ENCODE assay signal across 9 cellular contexts in the genomic region with DNA sequence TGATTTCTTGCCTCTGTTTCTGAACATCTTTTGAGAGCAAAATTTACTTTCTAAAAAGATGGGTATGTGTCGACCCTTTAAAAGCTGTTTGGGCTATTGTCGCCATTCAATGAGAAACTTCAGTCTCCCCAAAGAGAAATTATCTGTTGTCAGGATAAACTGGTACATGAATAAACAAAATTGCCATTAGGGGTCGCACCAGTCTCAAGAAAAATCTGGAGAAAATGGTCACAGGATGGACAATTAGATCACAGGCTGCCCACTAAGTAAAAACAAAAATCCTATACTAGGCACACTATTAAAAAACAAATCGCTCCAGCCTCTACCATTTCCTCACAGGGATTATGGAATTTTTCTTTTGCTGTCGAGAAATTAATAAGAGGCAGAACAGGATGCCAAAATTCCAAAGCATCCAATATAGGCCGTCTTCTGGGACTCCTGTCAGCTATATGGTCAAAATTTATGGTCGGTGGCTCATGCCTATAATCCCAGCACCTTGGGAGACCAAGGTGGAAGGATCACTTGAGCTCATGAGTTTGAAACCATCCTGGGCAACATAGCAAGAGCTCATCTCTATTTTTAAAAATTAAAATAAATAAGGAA. TPM values are rescaled to one million over a fixed set of nuclear protein-coding genes. Genes with fewer than 3 reads are reported as not detected.
A peak's percentile ranks its signal among the peaks of the same experiment; 100 is the strongest.
DNase-seq lines count a peak whose midpoint lies in the region; ATAC-seq, FAIRE-seq and TF ChIP-seq lines count a peak whose summit lies in the region.
"Had no signal": no experiment of that assay in that cellular context is flagged by ENCODE, and none has a peak within 500 bp of the region (broad histone marks: within the 10 kb centered on the region; RNA-seq: fewer than 3 reads in every experiment).

No MANE protein-coding gene starts in this region.

- no peak overlapping the region for H4K91ac ChIP-seq in H9 (ENCODE audit: insufficient read length, low read depth, low read length)

- peaks cover 28% of the 10 kb centered on the region for H3K27me3 ChIP-seq in CD4-positive, alpha-beta T cell (ENCODE audit: control insufficient read depth, insufficient read depth, low read length)
- H3K27me3 ChIP-seq in H9 (ENCODE audit: insufficient read depth, low read length) (peaks cover 17% of the 10 kb centered on the region; the same call in 1 of the 2 replicates), endothelial cell of umbilical vein (ENCODE audit: control insufficient read depth in 2 of 2, insufficient read depth in 2 of 2, low read length in 2 of 2) (peaks cover 29 to 32% of the 10 kb centered on the region in 2 experiments)

- H3K9ac ChIP-seq in H9 (ENCODE audit: extremely low read depth, insufficient read length, low read length) (no peak overlapping the region), endothelial cell of umbilical vein (replicated peaks; ENCODE audit: extremely low read depth, insufficient read depth, low read length) (no peak overlapping the region)

- H2BK120ac ChIP-seq in H9 (ENCODE audit: low read depth, low read length, poor library complexity, severe bottlenecking) = no peak overlapping the region

- H3K4me2 ChIP-seq in H9 (ENCODE audit: insufficient read depth, insufficient read length, low read length) (no peak overlapping the region), endothelial cell of umbilical vein (ENCODE audit: insufficient read depth, low read length) (no peak overlapping the region)

- peaks cover 42% of the 10 kb centered on the region for H3K27me3 Mint-ChIP-seq in CD4-positive, alpha-beta T cell
- H3K27me3 Mint-ChIP-seq in H9 (ENCODE audit: low read depth) = peaks cover 64% of the 10 kb centered on the region
- H3K27me3 Mint-ChIP-seq in neural crest cell (ENCODE audit: low read depth) = peaks cover 87% of the 10 kb centered on the region

- H3K9me3 Mint-ChIP-seq in CD4-positive, alpha-beta T cell = no peaks in the 10 kb centered on the region
- H3K9me3 Mint-ChIP-seq in H9 (no peaks in the 10 kb centered on the region), neural crest cell (no peaks in the 10 kb centered on the region)

- H4K8ac ChIP-seq in H9 (replicated peaks; ENCODE audit: insufficient read length, low read depth, low read length) = no peak overlapping the region

- H3K14ac ChIP-seq in H9 (ENCODE audit: insufficient read depth, low read length) = no peak overlapping the region

- peaks cover 44% of the 10 kb centered on the region for H3K4me1 Mint-ChIP-seq in CD4-positive, alpha-beta T cell (ENCODE audit: low read depth)
- peaks cover 13 to 14% of the 10 kb centered on the region in 2 experiments for H3K4me1 Mint-ChIP-seq in H9
- no peaks in the 10 kb centered on the region for H3K4me1 Mint-ChIP-seq in neural crest cell

- intact Hi-C loops in CD4-positive, alpha-beta T cell (cut with DNase I, micrococcal nuclease) = loop anchor here (1.0 to 5.0 kb wide), 9 partner anchors 49 to 599 kb away; a partner anchor contains a TSS
- intact Hi-C loops in endothelial cell of umbilical vein (cut with micrococcal nuclease) = loop anchor here (1.0 to 10.0 kb wide), 8 partner anchors 49 to 601 kb away; a partner anchor contains a TSS

- H2BK5ac ChIP-seq in H9 (ENCODE audit: insufficient read length, low read length) = no peak overlapping the region

- no peaks in the 10 kb centered on the region for H3K36me3 Mint-ChIP-seq in CD4-positive, alpha-beta T cell (ENCODE audit: low read depth)
- no peaks in the 10 kb centered on the region for H3K36me3 Mint-ChIP-seq in H9 (ENCODE audit: insufficient read depth in 1 of 3, low read depth in 3 of 3)
- no peaks in the 10 kb centered on the region for H3K36me3 Mint-ChIP-seq in neural crest cell (ENCODE audit: low read depth)

- H3K4ac ChIP-seq in H9 (ENCODE audit: low read depth, low read length) = no peak overlapping the region

- POLR2A ChIA-PET in CD4-positive, alpha-beta T cell (lab: Charles Lee) = interaction anchor here (0.6 to 3.3 kb wide), 7 partner anchors 34 to 132 kb away, joined by 3 to 21 read pairs (median 7); a partner anchor contains a TSS
- POLR2A ChIA-PET in endothelial cell of umbilical vein (lab: Charles Lee) = interaction anchor here (3.3 kb wide), 1 partner anchor 49 kb away, joined by 10 read pairs; no protein-coding TSS in a partner anchor

- no peak for TF ChIP-seq POLR2A in endothelial cell of umbilical vein (IDR thresholded peaks at IDR 0.05; ENCODE audit: low read depth, low read length)

- no peaks in the 10 kb centered on the region for H3K79me2 ChIP-seq in H9 (ENCODE audit: insufficient read depth, low read length)
- no peaks in the 10 kb centered on the region for H3K79me2 ChIP-seq in endothelial cell of umbilical vein (ENCODE audit: control insufficient read depth, insufficient read depth, low read length)

- H4K20me1 ChIP-seq in H9 (ENCODE audit: control insufficient read depth, insufficient read depth, insufficient read length) = no peaks in the 10 kb centered on the region
- no peaks in the 10 kb centered on the region for H4K20me1 ChIP-seq in endothelial cell of umbilical vein (replicated peaks; ENCODE audit: control insufficient read depth, extremely low read depth, insufficient read depth, low read length)

- peaks cover 2% of the 10 kb centered on the region for H3K23me2 ChIP-seq in H9 (ENCODE audit: insufficient read length, low read depth, low read length, poor library complexity, severe bottlenecking)

- H3K4me1 ChIP-seq in H9 (ENCODE audit: insufficient read depth, low read length) (no peaks in the 10 kb centered on the region), endothelial cell of umbilical vein (ENCODE audit: control insufficient read depth, extremely low read depth, insufficient read depth, low read length) (peaks cover 11% of the 10 kb centered on the region)

- peak in 1 of 10 experiments; percentile 17 for DNase-seq in CD4-positive, alpha-beta T cell
- DNase-seq in H9 (no peak), RCC 7860 (ENCODE audit: low spot score) (peak; percentile 28), endothelial cell of umbilical vein (ENCODE audit: low read depth, low spot score) (peak; percentile 84), neural crest cell (ENCODE audit: low read depth, low spot score) (peak; percentile 51), ecto neural progenitor cell (ENCODE audit: low spot score) (no peak)

- H2BK15ac ChIP-seq in H9 (ENCODE audit: low read depth, low read length) = no peak overlapping the region

- dilution Hi-C loops in endothelial cell of umbilical vein (cut with MboI; ENCODE audit: extremely low pct_ligation_motif_present, low sequenced_read_pairs) = no loop called here

- FAIRE-seq in RCC 7860 (lab: Jason Lieb, UNC) (peak; percentile 42), endothelial cell of umbilical vein (lab: Jason Lieb, UNC) (peak; percentile 94)

- no peak overlapping the region for H3K56ac ChIP-seq in H9 (ENCODE audit: insufficient read length, low read depth, low read length)

- H2AK5ac ChIP-seq in H9 (ENCODE audit: insufficient read length, low read length) = no peak overlapping the region

- H3K27ac Mint-ChIP-seq in CD4-positive, alpha-beta T cell = no peak overlapping the region
- H3K27ac Mint-ChIP-seq in H9 (no peak overlapping the region), neural crest cell (ENCODE audit: unreplicated experiment) (no peak overlapping the region)

- no peaks in the 10 kb centered on the region for H3K36me3 ChIP-seq in endothelial cell of umbilical vein (ENCODE audit: control insufficient read depth in 2 of 2, extremely low read depth in 1 of 2, insufficient read depth in 2 of 2, low read length in 2 of 2)
- H3K36me3 ChIP-seq: SJSA1 had no signal

- no peaks in the 10 kb centered on the region for H3K9me1 ChIP-seq in endothelial cell of umbilical vein (replicated peaks; ENCODE audit: control insufficient read depth, extremely low read depth, insufficient read depth, low read length)

- WGBS in H9 (ENCODE audit: extremely low coverage, insufficient read length, low lambda C conversion rate) = no CpG with 5 or more reads among the region's 7 CpGs

- no peak overlapping the region for H4K5ac ChIP-seq in H9 (ENCODE audit: insufficient read length, low read depth, low read length)

- H3K18ac ChIP-seq in H9 (ENCODE audit: insufficient read length, low read depth, low read length) = no peak overlapping the region

- H2BK20ac ChIP-seq in H9 (ENCODE audit: low read depth, low read length, poor library complexity, severe bottlenecking) = no peak overlapping the region

- CTCF ChIA-PET in CD4-positive, alpha-beta T cell (lab: Charles Lee) = interaction anchor here (1.0 to 7.3 kb wide), 12 partner anchors 10 to 247 kb away, joined by 3 to 144 read pairs (median 4); a partner anchor contains a TSS
- CTCF ChIA-PET in endothelial cell of umbilical vein (lab: Charles Lee) = interaction anchor here (0.8 to 9.8 kb wide), 19 partner anchors 10 to 603 kb away, joined by 3 to 522 read pairs (median 6); a partner anchor contains a TSS

- H3K9me3 ChIP-seq in CD4-positive, alpha-beta T cell (ENCODE audit: control insufficient read depth, low read length) = no peaks in the 10 kb centered on the region
- no peaks in the 10 kb centered on the region for H3K9me3 ChIP-seq in H9 (ENCODE audit: control insufficient read depth, low read depth, low read length)
- no peaks in the 10 kb centered on the region for H3K9me3 ChIP-seq in endothelial cell of umbilical vein (replicated peaks; ENCODE audit: control insufficient read depth, insufficient read depth, low read length)
- H3K9me3 ChIP-seq: SJSA1 had no signal

- no peak overlapping the region for H3K27ac ChIP-seq in CD4-positive, alpha-beta T cell (ENCODE audit: low read depth, low read length)
- H3K27ac ChIP-seq in H9 (ENCODE audit: insufficient read length, low read depth, low read length) (no peak overlapping the region), endothelial cell of umbilical vein (ENCODE audit: insufficient read depth, low read depth, low read length) (no peak overlapping the region)
- H3K27ac ChIP-seq: SJSA1 had no signal

- BruUV-seq in endothelial cell of umbilical vein (replicated peaks; lab: Mats Ljungman, UMichigan) = no TSS peak

- no peak for ATAC-seq in CD4-positive, alpha-beta T cell (ENCODE audit: poor library complexity)
- ATAC-seq in GM21825 (IDR thresholded peaks at IDR 0.05; ENCODE audit: unreplicated experiment) (no peak), HG03354 (IDR thresholded peaks at IDR 0.05; ENCODE audit: poor library complexity, severe bottlenecking, unreplicated experiment) (no peak)

- H3K79me1 ChIP-seq in H9 (ENCODE audit: insufficient read depth, low read depth, low read length, poor library complexity, severe bottlenecking) = no peaks in the 10 kb centered on the region

- TF ChIP-seq CTCF in CD4-positive, alpha-beta T cell (IDR thresholded peaks at IDR 0.05) = peak; percentile 94
- TF ChIP-seq CTCF in H9 (conservative IDR thresholded peaks at IDR 0.05) (peak; percentile 68), endothelial cell of umbilical vein (IDR thresholded peaks at IDR 0.05; ENCODE audit: extremely low read depth in 1 of 2, insufficient read depth in 1 of 2, low read depth in 1 of 2, low read length in 2 of 2) (peak; percentile 36 to 40), neural crest cell (conservative IDR thresholded peaks at IDR 0.05) (peak; percentile 73)

- no peak overlapping the region for H3K4me3 ChIP-seq in endothelial cell of umbilical vein (replicated peaks in 1 of 3; ENCODE audit: insufficient read depth in 1 of 3, low read depth in 1 of 3, low read length in 3 of 3)
- H3K4me3 ChIP-seq: SJSA1 had no signal

- H2BK12ac ChIP-seq in H9 (ENCODE audit: insufficient read length, low read depth, low read length) = no peak overlapping the region

- H3K23ac ChIP-seq in H9 (ENCODE audit: insufficient read length, low read depth, low read length) = no peak overlapping the region

- H3K4me3 Mint-ChIP-seq in CD4-positive, alpha-beta T cell = no peak overlapping the region
- H3K4me3 Mint-ChIP-seq in H9 (no peak overlapping the region), neural crest cell (no peak overlapping the region)

- no peak overlapping the region for H3T11ph ChIP-seq in H9 (ENCODE audit: low read length)

- no peak overlapping the region for H2AFZ ChIP-seq in H9 (ENCODE audit: low read length)
- no peak overlapping the region for H2AFZ ChIP-seq in endothelial cell of umbilical vein (ENCODE audit: low read depth, low read length)

RNA-seq across cellular contexts. Expression of a gene that starts 5.5 kb away (rescaled TPM):
- total RNA-seq in CD4-positive, alpha-beta T cell = 1,000 to 10,000 TPM; 1,136 to 1,173 TPM
- 24.2 and 28.1 TPM in 2 replicates for total RNA-seq in H9 (2021)
- total RNA-seq in endothelial cell of umbilical vein = 249 and 271 TPM in 2 replicates
- polyA plus RNA-seq in endothelial cell of umbilical vein = 277 and 298 TPM in 2 replicates
- 254 and 295 TPM in 2 replicates for polyA plus RNA-seq in endothelial cell of umbilical vein (2011; cell fraction: cytosol; rRNA removed)
- polyA plus RNA-seq in endothelial cell of umbilical vein (2011; cell fraction: nucleus; rRNA removed) = 225 and 229 TPM in 2 replicates
- polyA plus RNA-seq in endothelial cell of umbilical vein (2012) = 225 and 308 TPM in 2 replicates
- 251 and 253 TPM in 2 replicates for polyA minus RNA-seq in endothelial cell of umbilical vein
- polyA minus RNA-seq in endothelial cell of umbilical vein (2011; cell fraction: cytosol; rRNA and poly(A)+ RNA removed) = 24.6 TPM
- polyA minus RNA-seq in endothelial cell of umbilical vein (2011; cell fraction: nucleus; rRNA and poly(A)+ RNA removed) = 74.0 and 113 TPM in 2 replicates
- total RNA-seq in neural crest cell = 13.4 and 14.2 TPM in 2 replicates

Comparison
In these comparisons a context has a peak if more than half of its experiments do, and no peak if none do; other contexts are left out.
1. DNase-seq: peak in RCC 7860 (single experiment), endothelial cell of umbilical vein (single experiment) and neural crest cell (single experiment); none in H9 (single experiment) and ecto neural progenitor cell (single experiment).
2. CTCF ChIP-seq: peak in every context shown above with its lines; median percentile 94 in CD4-positive, alpha-beta T cell; 73 in neural crest cell; 68 in H9; 38 in endothelial cell of umbilical vein.